ENCODE assay signal across 8 cellular contexts in the genomic region with DNA sequence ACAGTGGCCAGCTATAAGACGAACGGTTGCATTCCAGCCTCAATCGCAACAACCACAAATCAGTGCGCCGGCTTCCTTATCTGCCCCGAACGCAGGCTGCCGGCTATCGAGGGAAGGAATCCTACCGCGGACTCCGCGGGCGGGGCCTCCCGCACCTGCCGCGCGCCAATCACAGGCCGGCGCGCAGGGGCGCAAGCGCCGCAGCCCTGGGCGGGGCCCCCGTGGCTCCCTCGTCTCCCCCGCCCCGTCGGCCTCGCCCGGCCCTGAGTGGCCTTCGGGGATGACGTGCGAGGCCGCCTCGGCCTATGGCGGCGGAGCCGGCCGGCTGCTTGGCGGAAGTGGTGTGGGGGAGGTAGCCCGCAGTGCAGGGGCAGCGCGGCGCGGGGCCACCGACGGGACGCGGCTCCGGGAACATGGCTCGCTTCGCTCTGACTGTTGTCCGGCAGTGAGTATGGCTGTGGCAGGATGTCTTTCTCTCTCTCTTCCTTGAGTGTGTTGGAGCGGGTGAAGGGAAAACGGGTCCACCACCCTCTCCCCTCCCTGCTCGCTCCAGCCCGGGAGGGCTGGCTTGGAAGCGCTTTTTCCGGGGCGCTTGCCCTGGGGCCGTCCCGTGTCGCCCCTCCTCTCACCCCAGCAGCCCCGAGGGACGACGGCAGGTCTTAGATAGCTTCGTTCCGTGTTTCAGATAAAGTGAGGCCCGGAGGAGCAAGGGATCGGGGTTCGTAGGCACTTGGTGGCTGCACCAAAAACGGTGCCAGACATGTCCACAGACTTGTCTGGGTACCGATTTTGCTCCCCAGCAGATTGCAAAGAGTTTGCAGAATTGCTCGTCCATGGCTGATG. TPM values are rescaled to one million over a fixed set of nuclear protein-coding genes. Genes with fewer than 3 reads are reported as not detected.
DNase-seq lines count a peak whose midpoint lies in the region; ATAC-seq, FAIRE-seq and TF ChIP-seq lines count a peak whose summit lies in the region.

A gene with protein sequence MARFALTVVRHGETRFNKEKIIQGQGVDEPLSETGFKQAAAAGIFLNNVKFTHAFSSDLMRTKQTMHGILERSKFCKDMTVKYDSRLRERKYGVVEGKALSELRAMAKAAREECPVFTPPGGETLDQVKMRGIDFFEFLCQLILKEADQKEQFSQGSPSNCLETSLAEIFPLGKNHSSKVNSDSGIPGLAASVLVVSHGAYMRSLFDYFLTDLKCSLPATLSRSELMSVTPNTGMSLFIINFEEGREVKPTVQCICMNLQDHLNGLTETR (plus strand): TSS at position 355 of the 843 bp plus-strand sequence. CDS start 59 bp downstream, at position 414.

- H3K27me3 ChIP-seq in RWPE2 (ENCODE audit: insufficient read depth, poor library complexity, severe bottlenecking), result no peaks in the 10 kb centered on the region

- H3K27ac Mint-ChIP-seq in activated T-helper 2 cell treated with anti-CD3 and anti-CD28 coated beads, Interferon-gamma antibody, Interleukin-2, Interleukin-4, amounts not matched to agents 10 μg/mL and 5 μg/mL and 100 μg/mL, durations not matched to agents 14 hours and 24 hours and 36 hours, result peak within 1 kb of the TSS; percentile 76
- H3K27ac Mint-ChIP-seq in natural killer cell, result peak within 1 kb of the TSS; percentile 91 to 95

- H3K36me3 ChIP-seq in RWPE2 (ENCODE audit: low read depth), result peaks cover 22% of the 10 kb centered on the region

- intact Hi-C loops in activated T-helper 2 cell treated with anti-CD3 and anti-CD28 coated beads, Interferon-gamma antibody, Interleukin-2, Interleukin-4, amounts not matched to agents 10 μg/mL and 5 μg/mL and 100 μg/mL, durations not matched to agents 14 hours and 24 hours and 36 hours (cut with micrococcal nuclease), result loop anchor here (1.0 to 5.0 kb wide), 2 partner anchors 217 to 326 kb away; partner anchors contain the start of genes AKAP3, NDUFA9 and RAD51AP1
- intact Hi-C loops in natural killer cell (cut with micrococcal nuclease), result loop anchor here (1.0 to 2.0 kb wide), 4 partner anchors 44 to 593 kb away; partner anchors contain the start of gene PARP11

- peak; percentile 95 for DNase-seq in EL
- peak; percentile 97 for DNase-seq in H54 (ENCODE audit: insufficient read length, low spot score)
- DNase-seq in LoVo (ENCODE audit: low spot score), result peak; percentile 99
- peak; percentile 95 for DNase-seq in RWPE2 (ENCODE audit: low spot score)
- peak; percentile 92 for DNase-seq in activated T-helper 2 cell treated with anti-CD3 and anti-CD28 coated beads, Interferon-gamma antibody, Interleukin-2, Interleukin-4, amounts not matched to agents 10 μg/mL and 5 μg/mL and 100 μg/mL, durations not matched to agents 14 hours and 24 hours and 36 hours (ENCODE audit: low spot score)
- peak; percentile 81 for DNase-seq in fibroblast of peridontal ligament (ENCODE audit: extremely low read depth)
- DNase-seq in natural killer cell, result peak; percentile 93
- DNase-seq in stimulated activated naive CD4-positive, alpha-beta T cell (lab: John Stamatoyannopoulos, UW), result peak; percentile 82 to 90 (median 86)

- H3K36me3 Mint-ChIP-seq in activated T-helper 2 cell treated with anti-CD3 and anti-CD28 coated beads, Interferon-gamma antibody, Interleukin-2, Interleukin-4, amounts not matched to agents 10 μg/mL and 5 μg/mL and 100 μg/mL, durations not matched to agents 14 hours and 24 hours and 36 hours (ENCODE audit: low read depth), result peaks cover 11% of the 10 kb centered on the region
- H3K36me3 Mint-ChIP-seq in natural killer cell, result no peaks in the 10 kb centered on the region

- peak within 1 kb of the TSS; percentile 68 for H3K4me3 ChIP-seq in RWPE2 (ENCODE audit: severe bottlenecking)

- ATAC-seq in RWPE2 (ENCODE audit: low read depth) (peak; percentile 96), natural killer cell (peak; percentile 96 to 100 (median 97))

- no peaks in the 10 kb centered on the region for H3K9me3 Mint-ChIP-seq in activated T-helper 2 cell treated with anti-CD3 and anti-CD28 coated beads, Interferon-gamma antibody, Interleukin-2, Interleukin-4, amounts not matched to agents 10 μg/mL and 5 μg/mL and 100 μg/mL, durations not matched to agents 14 hours and 24 hours and 36 hours
- no peaks in the 10 kb centered on the region for H3K9me3 Mint-ChIP-seq in natural killer cell

- H3K4me3 Mint-ChIP-seq in activated T-helper 2 cell treated with anti-CD3 and anti-CD28 coated beads, Interferon-gamma antibody, Interleukin-2, Interleukin-4, amounts not matched to agents 10 μg/mL and 5 μg/mL and 100 μg/mL, durations not matched to agents 14 hours and 24 hours and 36 hours (ENCODE audit: low read depth), result peak within 1 kb of the TSS; percentile 93
- H3K4me3 Mint-ChIP-seq in natural killer cell, result peak within 1 kb of the TSS; percentile 95

- peaks cover 21% of the 10 kb centered on the region for H3K4me1 ChIP-seq in RWPE2 (ENCODE audit: insufficient read depth, poor library complexity, severe bottlenecking)

- no peak for FAIRE-seq in H54 (lab: Jason Lieb, UNC)

- peak; percentile 99 for TF ChIP-seq POLR2A in H54 (IDR thresholded peaks at IDR 0.05; ENCODE audit: low read depth, low read length)

- TF ChIP-seq CTCF in RWPE2 (IDR thresholded peaks at IDR 0.05; ENCODE audit: poor library complexity, severe bottlenecking), result no peak
- TF ChIP-seq CTCF in natural killer cell (IDR thresholded peaks at IDR 0.05), result no peak

- no peaks in the 10 kb centered on the region for H3K27me3 Mint-ChIP-seq in activated T-helper 2 cell treated with anti-CD3 and anti-CD28 coated beads, Interferon-gamma antibody, Interleukin-2, Interleukin-4, amounts not matched to agents 10 μg/mL and 5 μg/mL and 100 μg/mL, durations not matched to agents 14 hours and 24 hours and 36 hours (ENCODE audit: low read depth)
- no peaks in the 10 kb centered on the region for H3K27me3 Mint-ChIP-seq in natural killer cell (ENCODE audit: low read depth in 2 of 2)

- H3K4me1 Mint-ChIP-seq in activated T-helper 2 cell treated with anti-CD3 and anti-CD28 coated beads, Interferon-gamma antibody, Interleukin-2, Interleukin-4, amounts not matched to agents 10 μg/mL and 5 μg/mL and 100 μg/mL, durations not matched to agents 14 hours and 24 hours and 36 hours (ENCODE audit: low read depth), result peaks cover 35% of the 10 kb centered on the region
- peaks cover 30 to 33% of the 10 kb centered on the region in 2 donors for H3K4me1 Mint-ChIP-seq in natural killer cell

- no peaks in the 10 kb centered on the region for H3K9me3 ChIP-seq in RWPE2 (ENCODE audit: severe bottlenecking)

- peak within 1 kb of the TSS; percentile 56 for H3K27ac ChIP-seq in RWPE2 (ENCODE audit: poor library complexity, severe bottlenecking)

RNA-seq across cellular contexts. Expression of the gene that starts here (rescaled TPM):
- 8.7 and 9.5 TPM in 2 replicates for total RNA-seq in activated T-helper 2 cell treated with anti-CD3 and anti-CD28 coated beads, Interferon-gamma antibody, Interleukin-2, Interleukin-4, amounts not matched to agents 10 μg/mL and 5 μg/mL and 100 μg/mL, durations not matched to agents 14 hours and 24 hours and 36 hours
- 1 to 10 TPM; 6.1 to 7.4 (median 7.3) TPM for total RNA-seq in natural killer cell

Comparison
In these comparisons a context has a peak if more than half of its experiments do, and no peak if none do; other contexts are left out.
1. Peak in every context shown above with its lines: DNase-seq, ATAC-seq, H3K4me3 ChIP-seq and H3K27ac ChIP-seq.